8 cellular contexts compared by ENCODE assay signal in the genomic region with DNA sequence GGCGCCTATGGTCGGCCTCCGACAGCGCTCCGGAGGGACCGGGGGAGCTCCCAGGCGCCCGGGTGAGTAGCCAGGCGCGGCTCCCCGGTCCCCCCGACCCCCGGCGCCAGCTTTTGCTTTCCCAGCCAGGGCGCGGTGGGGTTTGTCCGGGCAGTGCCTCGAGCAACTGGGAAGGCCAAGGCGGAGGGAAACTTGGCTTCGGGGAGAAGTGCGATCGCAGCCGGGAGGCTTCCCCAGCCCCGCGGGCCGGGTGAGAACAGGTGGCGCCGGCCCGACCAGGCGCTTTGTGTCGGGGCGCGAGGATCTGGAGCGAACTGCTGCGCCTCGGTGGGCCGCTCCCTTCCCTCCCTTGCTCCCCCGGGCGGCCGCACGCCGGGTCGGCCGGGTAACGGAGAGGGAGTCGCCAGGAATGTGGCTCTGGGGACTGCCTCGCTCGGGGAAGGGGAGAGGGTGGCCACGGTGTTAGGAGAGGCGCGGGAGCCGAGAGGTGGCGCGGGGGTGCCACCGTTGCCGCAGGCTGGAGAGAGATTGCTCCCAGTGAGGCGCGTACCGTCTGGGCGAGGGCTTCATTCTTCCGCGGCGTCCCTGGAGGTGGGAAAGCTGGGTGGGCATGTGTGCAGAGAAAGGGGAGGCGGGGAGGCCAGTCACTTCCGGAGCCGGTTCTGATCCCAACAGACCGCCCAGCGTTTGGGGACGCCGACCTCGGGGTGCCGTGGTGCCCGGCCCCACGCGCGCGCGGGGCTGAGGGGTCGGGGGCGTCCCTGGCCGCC. TPM values are rescaled to one million over a fixed set of nuclear protein-coding genes. Genes with fewer than 3 reads are reported as not detected.
DNase-seq lines count a peak whose midpoint lies in the region; ATAC-seq, FAIRE-seq and TF ChIP-seq lines count a peak whose summit lies in the region.

No MANE protein-coding gene starts in this region.

- peak overlapping the region; percentile 41 for H2AK5ac ChIP-seq in neuronal stem cell (ENCODE audit: low read depth, low read length)

- peak overlapping the region; percentile 98 for H3K9ac ChIP-seq in neuronal stem cell (ENCODE audit: low read depth, low read length, poor library complexity)

- ATAC-seq in GM18498 (IDR thresholded peaks at IDR 0.05; ENCODE audit: unreplicated experiment) (peak; percentile 32), HG03460 (IDR thresholded peaks at IDR 0.05; ENCODE audit: unreplicated experiment) (peak; percentile 28)
- peak; percentile 36 for ATAC-seq in activated CD8-positive, alpha-beta T cell treated with anti-CD3 and anti-CD28 coated beads, Interleukin-2, amount 10 ng/mL, durations not matched to agents 7 days and 5 days

- POLR2A ChIA-PET in activated CD8-positive, alpha-beta T cell treated with anti-CD3 and anti-CD28 coated beads, Interleukin-2, amount 10 ng/mL, durations not matched to agents 7 days and 5 days (lab: Charles Lee): no interaction called here

- H3K36me3 ChIP-seq in neuronal stem cell (replicated peaks in 1 of 2; ENCODE audit: control insufficient read depth in 2 of 2, insufficient read depth in 2 of 2, low read length in 2 of 2): peaks cover 3 to 42% of the 10 kb centered on the region in 2 donors

- H3K4me2 ChIP-seq in neuronal stem cell (ENCODE audit: insufficient read depth, low read length, poor library complexity, severe bottlenecking): peak overlapping the region; percentile 90

- peak overlapping the region; percentile 52 for H2BK12ac ChIP-seq in neuronal stem cell (ENCODE audit: low read length)

- H3K4me3 Mint-ChIP-seq in activated CD8-positive, alpha-beta T cell treated with anti-CD3 and anti-CD28 coated beads, Interleukin-2, amount 10 ng/mL, durations not matched to agents 7 days and 5 days: peak overlapping the region; percentile 40

- no peak for FAIRE-seq in H54 (lab: Jason Lieb, UNC)

- H3K36me3 Mint-ChIP-seq in activated CD8-positive, alpha-beta T cell treated with anti-CD3 and anti-CD28 coated beads, Interleukin-2, amount 10 ng/mL, durations not matched to agents 7 days and 5 days (ENCODE audit: low read depth): no peaks in the 10 kb centered on the region

- H3K4me1 Mint-ChIP-seq in activated CD8-positive, alpha-beta T cell treated with anti-CD3 and anti-CD28 coated beads, Interleukin-2, amount 10 ng/mL, durations not matched to agents 7 days and 5 days (ENCODE audit: low read depth): peaks cover 5% of the 10 kb centered on the region

- peak overlapping the region; percentile 43 for H4K8ac ChIP-seq in neuronal stem cell (ENCODE audit: low read depth, low read length)

- peak overlapping the region; percentile 43 for H3K4ac ChIP-seq in neuronal stem cell (ENCODE audit: low read length)

- H2BK15ac ChIP-seq in neuronal stem cell (ENCODE audit: low read length): peak overlapping the region; percentile 83

- H3K27ac ChIP-seq in neuronal stem cell (replicated peaks; ENCODE audit: low read length): peak overlapping the region; percentile 61

- no CpG with 5 or more reads among the region's 81 CpGs for WGBS in neuronal stem cell (ENCODE audit: extremely low coverage in 2 of 2, insufficient read length in 2 of 2, insufficient replicate concordance in 1 of 2), 2 donors

- H2AFZ ChIP-seq in neuronal stem cell (ENCODE audit: low read length): peak overlapping the region; percentile 99

- DNase-seq in AG09319 (ENCODE audit: extremely low read depth, low read depth): no peak
- DNase-seq in activated CD8-positive, alpha-beta T cell treated with anti-CD3 and anti-CD28 coated beads, Interleukin-2, amount 10 ng/mL, durations not matched to agents 7 days and 5 days: no peak
- DNase-seq in germinal center (ENCODE audit: low spot score): peak; percentile 10
- DNase-seq in neuronal stem cell (ENCODE audit: low spot score): peak; percentile 66
- no peak for DNase-seq in H54 (ENCODE audit: insufficient read length, low spot score)
- DNase-seq in NCI-H774 (lab: John Stamatoyannopoulos, UW): no peak

- no peaks in the 10 kb centered on the region for H3K9me3 Mint-ChIP-seq in activated CD8-positive, alpha-beta T cell treated with anti-CD3 and anti-CD28 coated beads, Interleukin-2, amount 10 ng/mL, durations not matched to agents 7 days and 5 days (ENCODE audit: insufficient read depth)

- H3K9me3 ChIP-seq in neuronal stem cell (replicated peaks in 1 of 2; ENCODE audit: control insufficient read depth in 2 of 2, insufficient read depth in 1 of 2, low read depth in 1 of 2, low read length in 2 of 2): no peaks in the 10 kb centered on the region

- peaks cover 0 to 3% (median 0%) of the 10 kb centered on the region in 3 experiments for H3K27me3 ChIP-seq in neuronal stem cell (ENCODE audit: control insufficient read depth in 3 of 3, insufficient read depth in 3 of 3, low read depth in 1 of 3, low read length in 3 of 3)

- peaks cover 0 to 4% of the 10 kb centered on the region in 2 donors for H3K4me1 ChIP-seq in neuronal stem cell (ENCODE audit: control insufficient read depth in 2 of 2, insufficient read depth in 1 of 2, low read depth in 1 of 2, low read length in 2 of 2)

- no peak for TF ChIP-seq POLR2A in H54 (IDR thresholded peaks at IDR 0.05; ENCODE audit: low read depth, low read length)

- H3K18ac ChIP-seq in neuronal stem cell (ENCODE audit: low read length): peak overlapping the region; percentile 98

- peak; percentile 26 for TF ChIP-seq CTCF in AG09319 (IDR thresholded peaks at IDR 0.05; ENCODE audit: low read depth, low read length)

- H3K23ac ChIP-seq in neuronal stem cell (ENCODE audit: low read depth, low read length, poor library complexity): peak overlapping the region; percentile 95

- H2BK5ac ChIP-seq in neuronal stem cell (ENCODE audit: low read length): peak overlapping the region; percentile 82

- H3K14ac ChIP-seq in neuronal stem cell (ENCODE audit: low read length): peak overlapping the region; percentile 92

- H4K91ac ChIP-seq in neuronal stem cell (ENCODE audit: low read depth, low read length, poor library complexity): no peak overlapping the region

- peaks cover 7% of the 10 kb centered on the region for H3K79me1 ChIP-seq in neuronal stem cell (ENCODE audit: low read depth, low read length)

- H2BK120ac ChIP-seq in neuronal stem cell (ENCODE audit: low read depth, low read length): peak overlapping the region; percentile 93

- no peak overlapping the region for H3K27ac Mint-ChIP-seq in activated CD8-positive, alpha-beta T cell treated with anti-CD3 and anti-CD28 coated beads, Interleukin-2, amount 10 ng/mL, durations not matched to agents 7 days and 5 days

- H3K4me3 ChIP-seq in neuronal stem cell (ENCODE audit: low read length in 2 of 2): peak overlapping the region; percentile 64 to 96

- CTCF ChIA-PET in activated CD8-positive, alpha-beta T cell treated with anti-CD3 and anti-CD28 coated beads, Interleukin-2, amount 10 ng/mL, durations not matched to agents 7 days and 5 days (lab: Charles Lee): no interaction called here

- H3K27me3 Mint-ChIP-seq in activated CD8-positive, alpha-beta T cell treated with anti-CD3 and anti-CD28 coated beads, Interleukin-2, amount 10 ng/mL, durations not matched to agents 7 days and 5 days (ENCODE audit: low read depth): peaks cover 40% of the 10 kb centered on the region

RNA-seq across cellular contexts. Expression of gene DAPK1, which starts 0.6 kb away (rescaled TPM):
- under 1 TPM; 0.29 to 0.47 TPM for total RNA-seq in activated CD8-positive, alpha-beta T cell treated with anti-CD3 and anti-CD28 coated beads, Interleukin-2, amount 10 ng/mL, durations not matched to agents 7 days and 5 days
- 19.4 TPM for polyA plus RNA-seq in neuronal stem cell (2013, experiment 1 of 2)
- 18.9 TPM for polyA plus RNA-seq in neuronal stem cell (2013, experiment 2 of 2)

Comparison
In these comparisons a context has a peak if more than half of its experiments do, and no peak if none do; other contexts are left out.
1. DNase-seq: peak in germinal center (single experiment) and neuronal stem cell (single experiment); none in AG09319 (single experiment), activated CD8-positive, alpha-beta T cell treated with anti-CD3 and anti-CD28 coated beads, Interleukin-2, amount 10 ng/mL, durations not matched to agents 7 days and 5 days (single experiment), H54 (single experiment) and NCI-H774 (single experiment).
2. Peak in every context shown above with its lines, with median percentiles within 50 percentile points of each other: ATAC-seq.